1 cellular context compared by ENCODE assay signal in the genomic region with DNA sequence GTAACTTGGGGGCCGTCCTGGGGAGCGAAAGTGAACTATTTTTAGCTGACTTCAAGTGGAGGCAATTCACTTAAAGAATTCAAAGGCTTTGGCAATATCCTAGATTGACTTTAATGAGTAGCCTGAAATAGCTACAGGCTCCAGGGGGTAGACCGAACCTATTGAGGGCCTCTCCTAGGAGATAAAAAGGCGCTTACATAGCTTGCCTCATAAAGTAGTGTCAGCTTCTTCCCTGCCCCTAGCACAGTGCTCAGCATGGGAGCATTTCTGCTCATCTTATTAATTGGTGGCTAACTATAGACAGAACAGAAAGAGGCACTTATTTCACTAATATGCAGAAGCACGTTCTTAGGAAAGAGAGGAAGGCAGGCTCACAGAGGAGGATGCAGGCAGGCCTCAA.
TF ChIP-seq lines count a peak whose summit lies in the region.

No MANE protein-coding gene starts in this region.

TF ChIP-seq in GM23338, 12 proteins besides CTCF, POLR2A, EP300 and RAD21:
- TF ChIP-seq, protein P1, sequence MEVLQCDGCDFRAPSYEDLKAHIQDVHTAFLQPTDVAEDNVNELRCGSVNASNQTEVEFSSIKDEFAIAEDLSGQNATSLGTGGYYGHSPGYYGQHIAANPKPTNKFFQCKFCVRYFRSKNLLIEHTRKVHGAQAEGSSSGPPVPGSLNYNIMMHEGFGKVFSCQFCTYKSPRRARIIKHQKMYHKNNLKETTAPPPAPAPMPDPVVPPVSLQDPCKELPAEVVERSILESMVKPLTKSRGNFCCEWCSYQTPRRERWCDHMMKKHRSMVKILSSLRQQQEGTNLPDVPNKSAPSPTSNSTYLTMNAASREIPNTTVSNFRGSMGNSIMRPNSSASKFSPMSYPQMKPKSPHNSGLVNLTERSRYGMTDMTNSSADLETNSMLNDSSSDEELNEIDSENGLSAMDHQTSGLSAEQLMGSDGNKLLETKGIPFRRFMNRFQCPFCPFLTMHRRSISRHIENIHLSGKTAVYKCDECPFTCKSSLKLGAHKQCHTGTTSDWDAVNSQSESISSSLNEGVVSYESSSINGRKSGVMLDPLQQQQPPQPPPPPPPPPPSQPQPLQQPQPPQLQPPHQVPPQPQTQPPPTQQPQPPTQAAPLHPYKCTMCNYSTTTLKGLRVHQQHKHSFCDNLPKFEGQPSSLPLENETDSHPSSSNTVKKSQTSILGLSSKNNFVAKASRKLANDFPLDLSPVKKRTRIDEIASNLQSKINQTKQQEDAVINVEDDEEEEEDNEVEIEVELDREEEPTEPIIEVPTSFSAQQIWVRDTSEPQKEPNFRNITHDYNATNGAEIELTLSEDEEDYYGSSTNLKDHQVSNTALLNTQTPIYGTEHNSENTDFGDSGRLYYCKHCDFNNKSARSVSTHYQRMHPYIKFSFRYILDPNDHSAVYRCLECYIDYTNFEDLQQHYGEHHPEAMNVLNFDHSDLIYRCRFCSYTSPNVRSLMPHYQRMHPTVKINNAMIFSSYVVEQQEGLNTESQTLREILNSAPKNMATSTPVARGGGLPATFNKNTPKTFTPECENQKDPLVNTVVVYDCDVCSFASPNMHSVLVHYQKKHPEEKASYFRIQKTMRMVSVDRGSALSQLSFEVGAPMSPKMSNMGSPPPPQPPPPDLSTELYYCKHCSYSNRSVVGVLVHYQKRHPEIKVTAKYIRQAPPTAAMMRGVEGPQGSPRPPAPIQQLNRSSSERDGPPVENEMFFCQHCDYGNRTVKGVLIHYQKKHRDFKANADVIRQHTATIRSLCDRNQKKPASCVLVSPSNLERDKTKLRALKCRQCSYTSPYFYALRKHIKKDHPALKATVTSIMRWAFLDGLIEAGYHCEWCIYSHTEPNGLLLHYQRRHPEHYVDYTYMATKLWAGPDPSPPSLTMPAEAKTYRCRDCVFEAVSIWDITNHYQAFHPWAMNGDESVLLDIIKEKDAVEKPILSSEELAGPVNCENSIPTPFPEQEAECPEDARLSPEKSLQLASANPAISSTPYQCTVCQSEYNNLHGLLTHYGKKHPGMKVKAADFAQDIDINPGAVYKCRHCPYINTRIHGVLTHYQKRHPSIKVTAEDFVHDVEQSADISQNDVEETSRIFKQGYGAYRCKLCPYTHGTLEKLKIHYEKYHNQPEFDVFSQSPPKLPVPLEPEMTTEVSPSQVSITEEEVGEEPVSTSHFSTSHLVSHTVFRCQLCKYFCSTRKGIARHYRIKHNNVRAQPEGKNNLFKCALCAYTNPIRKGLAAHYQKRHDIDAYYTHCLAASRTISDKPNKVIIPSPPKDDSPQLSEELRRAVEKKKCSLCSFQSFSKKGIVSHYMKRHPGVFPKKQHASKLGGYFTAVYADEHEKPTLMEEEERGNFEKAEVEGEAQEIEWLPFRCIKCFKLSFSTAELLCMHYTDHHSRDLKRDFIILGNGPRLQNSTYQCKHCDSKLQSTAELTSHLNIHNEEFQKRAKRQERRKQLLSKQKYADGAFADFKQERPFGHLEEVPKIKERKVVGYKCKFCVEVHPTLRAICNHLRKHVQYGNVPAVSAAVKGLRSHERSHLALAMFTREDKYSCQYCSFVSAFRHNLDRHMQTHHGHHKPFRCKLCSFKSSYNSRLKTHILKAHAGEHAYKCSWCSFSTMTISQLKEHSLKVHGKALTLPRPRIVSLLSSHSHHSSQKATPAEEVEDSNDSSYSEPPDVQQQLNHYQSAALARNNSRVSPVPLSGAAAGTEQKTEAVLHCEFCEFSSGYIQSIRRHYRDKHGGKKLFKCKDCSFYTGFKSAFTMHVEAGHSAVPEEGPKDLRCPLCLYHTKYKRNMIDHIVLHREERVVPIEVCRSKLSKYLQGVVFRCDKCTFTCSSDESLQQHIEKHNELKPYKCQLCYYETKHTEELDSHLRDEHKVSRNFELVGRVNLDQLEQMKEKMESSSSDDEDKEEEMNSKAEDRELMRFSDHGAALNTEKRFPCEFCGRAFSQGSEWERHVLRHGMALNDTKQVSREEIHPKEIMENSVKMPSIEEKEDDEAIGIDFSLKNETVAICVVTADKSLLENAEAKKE (CRISPR knock-in tag; IDR thresholded peaks at IDR 0.05) = no peak
- TF ChIP-seq STAT1 (IDR thresholded peaks at IDR 0.05; ENCODE audit: unreplicated experiment) (no peak), ZNF331 (CRISPR knock-in tag; IDR thresholded peaks at IDR 0.05; ENCODE audit: low read depth) (no peak), EZH2phosphoT487 (IDR thresholded peaks at IDR 0.05; ENCODE audit: unreplicated experiment) (no peak)
- TF ChIP-seq, protein P2, sequence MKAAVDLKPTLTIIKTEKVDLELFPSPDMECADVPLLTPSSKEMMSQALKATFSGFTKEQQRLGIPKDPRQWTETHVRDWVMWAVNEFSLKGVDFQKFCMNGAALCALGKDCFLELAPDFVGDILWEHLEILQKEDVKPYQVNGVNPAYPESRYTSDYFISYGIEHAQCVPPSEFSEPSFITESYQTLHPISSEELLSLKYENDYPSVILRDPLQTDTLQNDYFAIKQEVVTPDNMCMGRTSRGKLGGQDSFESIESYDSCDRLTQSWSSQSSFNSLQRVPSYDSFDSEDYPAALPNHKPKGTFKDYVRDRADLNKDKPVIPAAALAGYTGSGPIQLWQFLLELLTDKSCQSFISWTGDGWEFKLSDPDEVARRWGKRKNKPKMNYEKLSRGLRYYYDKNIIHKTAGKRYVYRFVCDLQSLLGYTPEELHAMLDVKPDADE (IDR thresholded peaks at IDR 0.05) = no peak
TF ChIP-seq in GM23338: peak in this region for 0.
